Comparison of ENCODE assay signal across 9 cellular contexts in genomic region chr3:49869525-49870126, GRCh38. TPM values are rescaled to one million over a fixed set of nuclear protein-coding genes. Genes with fewer than 3 reads are reported as not detected.
A peak's percentile ranks its signal among the peaks of the same experiment; 100 is the strongest.
DNase-seq lines count a peak whose midpoint lies in the region; ATAC-seq and TF ChIP-seq lines count a peak whose summit lies in the region.
"Had no signal": no experiment of that assay in that cellular context is flagged by ENCODE, and none has a peak within 500 bp of the region (broad histone marks: within the 10 kb centered on the region; RNA-seq: fewer than 3 reads in every experiment).

A gene with protein sequence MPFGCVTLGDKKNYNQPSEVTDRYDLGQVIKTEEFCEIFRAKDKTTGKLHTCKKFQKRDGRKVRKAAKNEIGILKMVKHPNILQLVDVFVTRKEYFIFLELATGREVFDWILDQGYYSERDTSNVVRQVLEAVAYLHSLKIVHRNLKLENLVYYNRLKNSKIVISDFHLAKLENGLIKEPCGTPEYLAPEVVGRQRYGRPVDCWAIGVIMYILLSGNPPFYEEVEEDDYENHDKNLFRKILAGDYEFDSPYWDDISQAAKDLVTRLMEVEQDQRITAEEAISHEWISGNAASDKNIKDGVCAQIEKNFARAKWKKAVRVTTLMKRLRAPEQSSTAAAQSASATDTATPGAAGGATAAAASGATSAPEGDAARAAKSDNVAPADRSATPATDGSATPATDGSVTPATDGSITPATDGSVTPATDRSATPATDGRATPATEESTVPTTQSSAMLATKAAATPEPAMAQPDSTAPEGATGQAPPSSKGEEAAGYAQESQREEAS (minus strand): TSS chr3:49869906. CDS start chr3:49862388, 7,518 bp downstream.

- TF ChIP-seq CTCF in astrocyte of the cerebellum (IDR thresholded peaks at IDR 0.05; ENCODE audit: low read depth, low read length, missing control alignments): no peak
- no peak for TF ChIP-seq CTCF in upper lobe of left lung (IDR thresholded peaks at IDR 0.05)
- no peak for TF ChIP-seq CTCF in RWPE1 (conservative IDR thresholded peaks at IDR 0.05; ENCODE audit: low read depth)

- H3K36me3 ChIP-seq in mesodermal cell (ENCODE audit: control insufficient read depth, insufficient read depth, low read length) (no peaks in the 10 kb centered on the region), upper lobe of left lung (no peaks in the 10 kb centered on the region)

- POLR2A ChIA-PET in RWPE1 (lab: Yijun Ruan, JAX; ENCODE audit: low non-redundant PET): no interaction called here

- DNase-seq in NCI-H1105 treated with DMSO at 0.1 percent for 48 hours (lab: John Stamatoyannopoulos, UW) (peak; percentile 23), NCI-H1105 (lab: John Stamatoyannopoulos, UW) (no peak), NCI-H2171 (lab: John Stamatoyannopoulos, UW) (peak; percentile 53), astrocyte of the cerebellum (ENCODE audit: low read depth) (no peak), upper lobe of left lung (peak in 1 of 2 donors; percentile 87), RWPE1 (ENCODE audit: low spot score) (no peak), midbrain (lab: John Stamatoyannopoulos, UW) (no peak)

- TF ChIP-seq EP300 in upper lobe of left lung (IDR thresholded peaks at IDR 0.05): no peak

- H3K9me3 ChIP-seq in mesodermal cell (ENCODE audit: control insufficient read depth, low read length): no peaks in the 10 kb centered on the region
- no peaks in the 10 kb centered on the region for H3K9me3 ChIP-seq in upper lobe of left lung

- in situ Hi-C loops in astrocyte of the cerebellum (cut with HindIII; ENCODE audit: low sequenced_read_pairs): loop anchor here (5.0 to 25.0 kb wide), 3 partner anchors 98 to 193 kb away; no protein-coding TSS in a partner anchor

- WGBS in mesodermal cell (ENCODE audit: insufficient coverage in 2 of 2), 2 experiments: 0 to 1% methylated on average over 38 to 56 of the region's 59 CpGs
- 0 to 17% methylated on average over 1 to 5 of the region's 59 CpGs for WGBS in upper lobe of left lung, 2 donors

- H3K27ac ChIP-seq in mesodermal cell (ENCODE audit: low read depth, low read length, severe bottlenecking): no peak within 1 kb of the TSS
- H3K27ac ChIP-seq in upper lobe of left lung: no peak within 1 kb of the TSS
- no peak within 1 kb of the TSS for H3K27ac ChIP-seq in RWPE1

- H3K27me3 ChIP-seq in upper lobe of left lung: peaks cover 2 to 21% (median 13%) of the 10 kb centered on the region in 4 donors

- no peak for TF ChIP-seq POLR2A in upper lobe of left lung (IDR thresholded peaks at IDR 0.05)

- peaks cover 17% of the 10 kb centered on the region for H3K4me1 ChIP-seq in mesodermal cell (ENCODE audit: control insufficient read depth, insufficient read depth, low read length, poor library complexity, severe bottlenecking)
- H3K4me1 ChIP-seq in upper lobe of left lung: peaks cover 10 to 12% (median 12%) of the 10 kb centered on the region in 4 donors

- CTCF ChIA-PET in RWPE1 (lab: Yijun Ruan, JAX): interaction anchor here (0.6 kb wide), 1 partner anchor 53 kb away, joined by 4 read pairs; no protein-coding TSS in a partner anchor

- ATAC-seq in upper lobe of left lung (ENCODE audit: low FRiP score in 2 of 2): no peak

- peak within 1 kb of the TSS; percentile 28 for H3K4me3 ChIP-seq in astrocyte of the cerebellum (ENCODE audit: low read depth, low read length)
- H3K4me3 ChIP-seq in mesodermal cell (ENCODE audit: extremely low read depth, insufficient read depth, low read length, poor library complexity, severe bottlenecking): peak within 1 kb of the TSS; percentile 37
- H3K4me3 ChIP-seq in upper lobe of left lung: peak within 1 kb of the TSS in 3 of 4 donors; percentile 27 to 48 (median 43)

RNA-seq across cellular contexts. Expression of the gene that starts here (rescaled TPM):
- polyA plus RNA-seq in mesodermal cell (2013, experiment 1 of 2): 6.3 TPM
- polyA plus RNA-seq in mesodermal cell (2013, experiment 2 of 2): 3.4 TPM
- total RNA-seq in upper lobe of left lung: under 1 TPM in 1 of 6 donors, not detected in 5; 0.43 TPM
- total RNA-seq: T-helper 2 cell treated with Interferon-gamma antibody and Interleukin-4, amounts not matched to agents 100 ng/mL and 5 ng/mL, for 36 hours had no signal

Comparison
In these comparisons a context has a peak if more than half of its experiments do, and no peak if none do; other contexts are left out.
1. DNase-seq: peak in NCI-H1105 treated with DMSO at 0.1 percent for 48 hours (single experiment) and NCI-H2171 (single experiment); none in NCI-H1105 (single experiment), astrocyte of the cerebellum (single experiment), RWPE1 (single experiment) and midbrain (single experiment).
2. Peak in every context shown above with its lines, with median percentiles within 50 percentile points of each other: H3K4me3 ChIP-seq.